In genomic region chr6:94372229-94372628, GRCh38 we compare ENCODE assay signal across 15 cellular contexts.
A peak's percentile ranks its signal among the peaks of the same experiment; 100 is the strongest.
DNase-seq lines count a peak whose midpoint lies in the region; ATAC-seq and TF ChIP-seq lines count a peak whose summit lies in the region.
"Had no signal": no experiment of that assay in that cellular context is flagged by ENCODE, and none has a peak within 500 bp of the region (broad histone marks: within the 10 kb centered on the region; RNA-seq: fewer than 3 reads in every experiment).

No MANE protein-coding gene starts in this region.

- no peaks in the 10 kb centered on the region for H3K27me3 ChIP-seq in osteoblast (ENCODE audit: insufficient read depth, low read length)
- H3K27me3 ChIP-seq: BLaER1 had no signal

- no peak overlapping the region for H3K27ac ChIP-seq in osteoblast (ENCODE audit: low read depth, low read length)
- H3K27ac ChIP-seq: BLaER1 had no signal

- H4K20me1 ChIP-seq in osteoblast (ENCODE audit: insufficient read depth, low read length), result no peaks in the 10 kb centered on the region
- H4K20me1 ChIP-seq: BLaER1 had no signal

- H3K4me2 ChIP-seq in osteoblast (ENCODE audit: insufficient read depth, low read length), result no peak overlapping the region
- H3K4me2 ChIP-seq: BLaER1, GM23338 had no signal

- no peak overlapping the region for H2AFZ ChIP-seq in osteoblast (ENCODE audit: low read length)
- H2AFZ ChIP-seq: GM23338 had no signal

- ATAC-seq in GM19035 (IDR thresholded peaks at IDR 0.05; ENCODE audit: unreplicated experiment), result no peak
- ATAC-seq: GM23338 had no signal

- no peaks in the 10 kb centered on the region for H3K4me1 ChIP-seq in osteoblast (ENCODE audit: insufficient read depth, low read length)
- H3K4me1 ChIP-seq: BLaER1 had no signal

- H3K4me3 ChIP-seq in osteoblast (ENCODE audit: insufficient read depth, low read length), result no peak overlapping the region
- H3K4me3 ChIP-seq: BLaER1, GM23338 had no signal

- H3K79me2 ChIP-seq in osteoblast (ENCODE audit: insufficient read depth, low read length), result no peaks in the 10 kb centered on the region

- TF ChIP-seq CTCF in osteoblast (IDR thresholded peaks at IDR 0.05; ENCODE audit: extremely low read depth, low read depth, low read length), result no peak

- DNase-seq in NCI-H2029 (lab: John Stamatoyannopoulos, UW) (peak; percentile 57), NCI-H69 (lab: John Stamatoyannopoulos, UW) (peak; percentile 64), globus pallidus (ENCODE audit: low spot score) (peak; percentile 94), pons (ENCODE audit: low spot score) (peak; percentile 99), AG20443 (ENCODE audit: low spot score) (no peak), osteoblast (ENCODE audit: insufficient read length, low spot score, missing footprints) (no peak), H4 (ENCODE audit: low spot score) (no peak)
- DNase-seq: NCI-H1694, NCI-H226, NCI-H82, SHP77, T-helper 2 cell had no signal

- no peaks in the 10 kb centered on the region for H3K36me3 ChIP-seq in osteoblast (ENCODE audit: insufficient read depth, low read length)
- H3K36me3 ChIP-seq: BLaER1 had no signal

- H3K9me3 ChIP-seq in osteoblast (ENCODE audit: low read depth, low read length), result no peaks in the 10 kb centered on the region
- H3K9me3 ChIP-seq: BLaER1 had no signal

Comparison
In these comparisons a context has a peak if more than half of its experiments do, and no peak if none do; other contexts are left out.
1. DNase-seq: peak in NCI-H2029 (single experiment), NCI-H69 (single experiment), globus pallidus (single experiment) and pons (single experiment); none in AG20443 (single experiment), osteoblast (single experiment) and H4 (single experiment).